Comparison of ENCODE assay signal across 8 cellular contexts in genomic region chr15:56917652-56918045, GRCh38. TPM values are rescaled to one million over a fixed set of nuclear protein-coding genes. Genes with fewer than 3 reads are reported as not detected.
DNase-seq lines count a peak whose midpoint lies in the region; ATAC-seq and TF ChIP-seq lines count a peak whose summit lies in the region.

No MANE protein-coding gene starts in this region.

- H3K9me2 ChIP-seq in GM23248 (ENCODE audit: insufficient read depth), result no peaks in the 10 kb centered on the region

- peak overlapping the region; percentile 99 for H3K4me2 ChIP-seq in GM23248 (ENCODE audit: unreplicated experiment)

- H3K4me1 Mint-ChIP-seq in activated T-helper 17 cell treated with anti-CD3 and anti-CD28 coated beads, Interleukin-2, amount 50 U/mL, for 72 hours, result peaks cover 14% of the 10 kb centered on the region

- peaks cover 7% of the 10 kb centered on the region for H3K9me3 ChIP-seq in A673 (ENCODE audit: low read depth, low read length, poor library complexity, severe bottlenecking)
- no peaks in the 10 kb centered on the region for H3K9me3 ChIP-seq in GM23248 (ENCODE audit: low read depth)
- H3K9me3 ChIP-seq in heart right ventricle, result no peaks in the 10 kb centered on the region

- no peak for ATAC-seq in activated T-helper 17 cell treated with anti-CD3 and anti-CD28 coated beads, Interleukin-2, amount 50 U/mL, for 72 hours (replicated peaks)
- ATAC-seq in heart right ventricle (peak in 6 of 8 donors; percentile 1 to 31 (median 22)), HG03520 (IDR thresholded peaks at IDR 0.05; ENCODE audit: unreplicated experiment) (no peak)
- no peak for ATAC-seq in activated CD4-positive, CD25-positive, alpha-beta regulatory T cell treated with anti-CD3 and anti-CD28 coated beads, Interleukin-2, amount 50 U/mL, for 24 hours

- H3K36me3 Mint-ChIP-seq in activated T-helper 17 cell treated with anti-CD3 and anti-CD28 coated beads, Interleukin-2, amount 50 U/mL, for 72 hours (ENCODE audit: low read depth), result peaks cover 22% of the 10 kb centered on the region

- TF ChIP-seq CTCF in A673 (conservative IDR thresholded peaks at IDR 0.05; ENCODE audit: low read depth, low read length) (no peak), heart right ventricle (IDR thresholded peaks at IDR 0.05) (no peak), retinal pigment epithelial cell (conservative IDR thresholded peaks at IDR 0.05; ENCODE audit: low read depth, low read length) (no peak)

- CTCF ChIA-PET in A673 (lab: Charles Lee), result interaction anchor here (0.9 to 1.0 kb wide), 2 partner anchors 11 to 427 kb away, joined by 3 read pairs; no protein-coding TSS in a partner anchor

- no peaks in the 10 kb centered on the region for H3K27me3 Mint-ChIP-seq in activated T-helper 17 cell treated with anti-CD3 and anti-CD28 coated beads, Interleukin-2, amount 50 U/mL, for 72 hours

- H3K36me3 ChIP-seq in A673 (ENCODE audit: insufficient read depth, low read length, poor library complexity, severe bottlenecking), result peaks cover 22% of the 10 kb centered on the region
- no peaks in the 10 kb centered on the region; the same call in 1 of the 2 replicates for H3K36me3 ChIP-seq in GM23248 (ENCODE audit: low read depth)
- peaks cover 0 to 18% (median 0%) of the 10 kb centered on the region in 9 donors for H3K36me3 ChIP-seq in heart right ventricle

- 0 out of 2 replicates have a peak, but pooled peaks cover 9% of the 10 kb centered on the region for H3F3A ChIP-seq in GM23248 (ENCODE audit: insufficient read depth)

- in situ Hi-C loops in GM23248 (cut with MboI), result no loop called here

- H3K27ac ChIP-seq in A673 (ENCODE audit: low read depth, low read length, poor library complexity, severe bottlenecking) (peak overlapping the region; percentile 99), GM23248 (peak overlapping the region; percentile 81), heart right ventricle (peak overlapping the region; percentile 93 to 98 (median 98))

- H4K20me1 ChIP-seq in GM23248 (ENCODE audit: insufficient read depth), result no peaks in the 10 kb centered on the region

- POLR2A ChIA-PET in A673 (lab: Charles Lee; ENCODE audit: low non-redundant PET), result no interaction called here

- DNase-seq in A673 (ENCODE audit: low spot score) (no peak), GM23248 (peak; percentile 56), heart right ventricle (no peak), retinal pigment epithelial cell (ENCODE audit: low read depth) (no peak)
- DNase-seq in activated CD8-positive, alpha-beta memory T cell treated with anti-CD3 and anti-CD28 coated beads, Interleukin-2, amount 50 U/mL, for 4 hours, result no peak

- peaks cover 56% of the 10 kb centered on the region for H3K79me2 ChIP-seq in GM23248 (ENCODE audit: insufficient read depth)

- intact Hi-C loops in A673 (cut with micrococcal nuclease; ENCODE audit: unreplicated experiment), result loop anchor here (1.0 to 10.0 kb wide), 4 partner anchors 30 to 607 kb away; no protein-coding TSS in a partner anchor
- intact Hi-C loops in heart right ventricle (cut with DNase I), result loop anchor here in 9 of 10 donors (1.0 to 10.0 kb wide), 10 partner anchors 29 to 387 kb away; no protein-coding TSS in a partner anchor

- H3K9me3 Mint-ChIP-seq in activated T-helper 17 cell treated with anti-CD3 and anti-CD28 coated beads, Interleukin-2, amount 50 U/mL, for 72 hours, result no peaks in the 10 kb centered on the region

- H3K27me3 ChIP-seq in A673 (replicated peaks; ENCODE audit: insufficient read depth, low read depth, low read length, poor library complexity) (no peaks in the 10 kb centered on the region), GM23248 (replicated peaks; ENCODE audit: insufficient read depth) (no peaks in the 10 kb centered on the region), heart right ventricle (no peaks in the 10 kb centered on the region)

- no TSS peak for BruUV-seq in A673 (replicated peaks; lab: Mats Ljungman, UMichigan)

- peak overlapping the region; percentile 69 for H3K27ac Mint-ChIP-seq in activated T-helper 17 cell treated with anti-CD3 and anti-CD28 coated beads, Interleukin-2, amount 50 U/mL, for 72 hours

- H3K4me3 ChIP-seq in A673 (ENCODE audit: low read depth, low read length, poor library complexity, severe bottlenecking) (peak overlapping the region; percentile 77), GM23248 (peak overlapping the region; percentile 90), heart right ventricle (peak overlapping the region; percentile 84 to 97 (median 91)), retinal pigment epithelial cell (ENCODE audit: low read length) (peak overlapping the region; percentile 92)

- H3K9ac ChIP-seq in GM23248, result peak overlapping the region; percentile 93

- peak overlapping the region; percentile 80 for H3K4me3 Mint-ChIP-seq in activated T-helper 17 cell treated with anti-CD3 and anti-CD28 coated beads, Interleukin-2, amount 50 U/mL, for 72 hours

- peak overlapping the region; percentile 95 for H2AFZ ChIP-seq in GM23248

- 3 to 5% methylated on average over 9 of the region's 9 CpGs for WGBS in GM23248 (ENCODE audit: low coverage in 1 of 2, low lambda C conversion rate in 2 of 2, missing lambda C conversion rate in 2 of 2), 2 experiments
- WGBS in heart right ventricle, 2 donors, result 13 to 20% methylated on average over 9 of the region's 9 CpGs

- peaks cover 22% of the 10 kb centered on the region for H3K4me1 ChIP-seq in A673 (ENCODE audit: insufficient read depth, low read length, poor library complexity, severe bottlenecking)
- peaks cover 21% of the 10 kb centered on the region for H3K4me1 ChIP-seq in GM23248 (ENCODE audit: insufficient read depth)
- peaks cover 3 to 66% (median 56%) of the 10 kb centered on the region in 9 donors for H3K4me1 ChIP-seq in heart right ventricle

RNA-seq across cellular contexts. Expression of gene TCF12, which starts 0.8 kb away (rescaled TPM):
- total RNA-seq in A673 (2021), result 331 and 351 TPM in 2 replicates
- 58.6 and 63.5 TPM in 2 replicates for total RNA-seq in GM23248 (2014; rRNA removed; shearing (Covaris generic))
- 46.3 and 53.6 TPM in 2 replicates for polyA plus RNA-seq in GM23248 (2016; fragmentation: Nextera tagmentation; extraction: Ambion mirVana)
- 10 to 100 TPM; 48.3 to 74.2 TPM for total RNA-seq in activated T-helper 17 cell treated with anti-CD3 and anti-CD28 coated beads, Interleukin-2, amount 50 U/mL, for 72 hours
- total RNA-seq in heart right ventricle, result 10 to 100 TPM; 29.2 to 55.7 (median 39.4) TPM
- 10 to 100 TPM in 1 of 2 donors, 1 to 10 TPM in 1; 8.7 to 11.7 TPM for polyA plus RNA-seq in heart right ventricle

Comparison
In these comparisons a context has a peak if more than half of its experiments do, and no peak if none do; other contexts are left out.
1. ATAC-seq: peak in heart right ventricle (6 of 8); none in activated T-helper 17 cell treated with anti-CD3 and anti-CD28 coated beads, Interleukin-2, amount 50 U/mL, for 72 hours (single experiment), activated CD4-positive, CD25-positive, alpha-beta regulatory T cell treated with anti-CD3 and anti-CD28 coated beads, Interleukin-2, amount 50 U/mL, for 24 hours (0 of 2) and HG03520 (single experiment).
2. Peak in every context shown above with its lines, with median percentiles within 50 percentile points of each other: H3K27ac ChIP-seq and H3K4me3 ChIP-seq.